8 cellular contexts compared by ENCODE assay signal in the genomic region with DNA sequence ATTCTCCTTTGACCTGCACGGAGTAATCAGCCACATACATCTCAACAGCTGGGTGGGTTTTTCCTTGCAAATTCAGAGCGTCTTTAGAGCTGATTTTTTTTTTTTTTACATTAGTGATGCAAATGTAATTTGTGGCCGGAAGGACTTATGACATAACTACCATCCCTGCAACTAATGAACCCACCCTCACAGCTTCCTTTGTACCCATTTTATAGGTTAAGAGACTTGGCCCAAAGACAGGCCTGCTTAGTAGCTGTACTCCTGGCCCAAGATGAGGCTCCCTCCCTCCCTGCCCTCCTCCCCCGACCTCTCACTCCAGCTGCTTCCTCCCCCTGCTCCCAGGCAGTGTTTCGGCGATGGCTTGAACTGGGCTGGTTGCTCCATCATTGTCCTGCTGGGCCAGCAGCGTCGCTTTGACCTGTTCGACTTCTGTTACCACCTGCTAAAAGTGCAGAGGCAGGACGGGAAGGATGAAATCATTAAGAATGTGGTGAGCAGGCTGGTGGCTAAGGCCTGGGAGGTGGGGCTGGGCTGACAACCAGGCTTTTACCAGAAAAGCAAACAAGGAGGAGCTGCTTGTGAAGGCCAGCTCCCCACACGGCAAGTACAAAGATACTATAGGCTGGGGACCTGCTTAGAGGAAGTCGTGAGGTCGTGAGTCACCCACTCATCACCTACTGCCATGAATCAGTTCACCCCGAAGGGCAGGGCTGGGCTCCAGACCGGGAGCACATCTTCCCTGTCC.
DNase-seq lines count a peak whose midpoint lies in the region; ATAC-seq and TF ChIP-seq lines count a peak whose summit lies in the region.

No MANE protein-coding gene starts in this region.

- no peaks in the 10 kb centered on the region for H3K27me3 ChIP-seq in CD4-positive, alpha-beta T cell (ENCODE audit: control insufficient read depth, insufficient read depth, low read length)
- H3K27me3 ChIP-seq in adrenal gland (no peaks in the 10 kb centered on the region), transverse colon (no peaks in the 10 kb centered on the region)

- peaks cover 15% of the 10 kb centered on the region for H3K4me1 Mint-ChIP-seq in CD4-positive, alpha-beta T cell (ENCODE audit: low read depth)

- H3K27ac ChIP-seq in CD4-positive, alpha-beta T cell (ENCODE audit: low read depth, low read length), result no peak overlapping the region
- peak overlapping the region; percentile 67 for H3K27ac ChIP-seq in RWPE1
- peak overlapping the region in 2 of 5 donors; percentile 48 to 66 for H3K27ac ChIP-seq in adrenal gland
- H3K27ac ChIP-seq in transverse colon, result peak overlapping the region; percentile 10 to 49 (median 34)

- H3K9me3 ChIP-seq in CD4-positive, alpha-beta T cell (ENCODE audit: control insufficient read depth, low read length), result no peaks in the 10 kb centered on the region
- H3K9me3 ChIP-seq in adrenal gland (replicated peaks in 1 of 3), result no peaks in the 10 kb centered on the region
- H3K9me3 ChIP-seq in transverse colon, result no peaks in the 10 kb centered on the region

- no peak for TF ChIP-seq EP300 in transverse colon (IDR thresholded peaks at IDR 0.05; ENCODE audit: low read depth)

- CTCF ChIA-PET in CD4-positive, alpha-beta T cell (lab: Charles Lee), result interaction anchor here (0.6 to 1.0 kb wide), 2 partner anchors 10 to 353 kb away, joined by 3 read pairs; a partner anchor contains a TSS
- CTCF ChIA-PET in RWPE1 (lab: Yijun Ruan, JAX), result interaction anchor here (0.6 to 1.5 kb wide), 5 partner anchors 9 to 81 kb away, joined by 3 to 4 read pairs (median 3); no protein-coding TSS in a partner anchor

- peak in 7 of 10 experiments; percentile 12 to 29 (median 19) for DNase-seq in CD4-positive, alpha-beta T cell
- DNase-seq in RWPE1 (ENCODE audit: low spot score), result peak; percentile 98
- DNase-seq in adrenal gland, result peak; percentile 24 to 92 (median 73)
- DNase-seq in mucosa of gallbladder (ENCODE audit: low spot score), result peak; percentile 63
- DNase-seq in transverse colon, result peak; percentile 13
- no peak for DNase-seq in NCI-H1436 (lab: John Stamatoyannopoulos, UW)
- no peak for DNase-seq in NCI-H187 (lab: John Stamatoyannopoulos, UW)
- no peak for DNase-seq in SK-N-DZ (ENCODE audit: low spot score)

- no peak overlapping the region for H3K4me3 Mint-ChIP-seq in CD4-positive, alpha-beta T cell

- peak; percentile 77 for ATAC-seq in CD4-positive, alpha-beta T cell (ENCODE audit: poor library complexity)

- H3K4me3 ChIP-seq in adrenal gland (no peak overlapping the region), transverse colon (no peak overlapping the region)

- TF ChIP-seq POLR2A in adrenal gland (IDR thresholded peaks at IDR 0.05) (no peak), transverse colon (IDR thresholded peaks at IDR 0.05) (no peak)

- TF ChIP-seq CTCF in CD4-positive, alpha-beta T cell (IDR thresholded peaks at IDR 0.05), result no peak
- TF ChIP-seq CTCF in RWPE1 (conservative IDR thresholded peaks at IDR 0.05; ENCODE audit: low read depth) (no peak), adrenal gland (IDR thresholded peaks at IDR 0.05) (no peak), transverse colon (IDR thresholded peaks at IDR 0.05) (no peak)

- 59 to 65% (median 64%) methylated on average over 10 to 15 of the region's 15 CpGs for WGBS in adrenal gland, 4 donors
- 51 to 67% methylated on average over 8 to 15 of the region's 15 CpGs for WGBS in transverse colon (ENCODE audit: low coverage in 1 of 2), 2 donors

- H3K27me3 Mint-ChIP-seq in CD4-positive, alpha-beta T cell, result no peaks in the 10 kb centered on the region

- intact Hi-C loops in CD4-positive, alpha-beta T cell (cut with DNase I, micrococcal nuclease), result no loop called here
- intact Hi-C loops in adrenal gland (cut with DNase I) (no loop called here), transverse colon (cut with DNase I; ENCODE audit: low total_unique reads) (no loop called here)

- in situ Hi-C loops in transverse colon (cut with MboI; ENCODE audit: low pct_ligation_motif_present in 1 of 4, low pct_unique_long_range_greater_than_20kb in 1 of 4, low sequenced_read_pairs in 3 of 4), result no loop called here

- peaks cover 88% of the 10 kb centered on the region for H3K36me3 Mint-ChIP-seq in CD4-positive, alpha-beta T cell (ENCODE audit: low read depth)

- H3K36me3 ChIP-seq in adrenal gland (replicated peaks in 1 of 2) (no peaks in the 10 kb centered on the region), transverse colon (no peaks in the 10 kb centered on the region)

- H3K4me1 ChIP-seq in adrenal gland (replicated peaks in 1 of 2) (peaks cover 0 to 13% of the 10 kb centered on the region in 2 donors), transverse colon (peaks cover 0 to 12% (median 7%) of the 10 kb centered on the region in 4 donors)

- peak overlapping the region; percentile 85 for H3K27ac Mint-ChIP-seq in CD4-positive, alpha-beta T cell

- POLR2A ChIA-PET in CD4-positive, alpha-beta T cell (lab: Charles Lee), result interaction anchor here (1.0 kb wide), 1 partner anchor 42 kb away, joined by 3 read pairs; no protein-coding TSS in a partner anchor
- POLR2A ChIA-PET in RWPE1 (lab: Yijun Ruan, JAX; ENCODE audit: low non-redundant PET), result no interaction called here

- no peaks in the 10 kb centered on the region for H3K9me3 Mint-ChIP-seq in CD4-positive, alpha-beta T cell

Comparison
In these comparisons a context has a peak if more than half of its experiments do, and no peak if none do; other contexts are left out.
1. DNase-seq: peak in CD4-positive, alpha-beta T cell (7 of 10), RWPE1 (single experiment), adrenal gland (7 of 7), mucosa of gallbladder (single experiment) and transverse colon (single experiment); none in NCI-H1436 (single experiment), NCI-H187 (0 of 2) and SK-N-DZ (single experiment).